ENCODE assay signal across 8 cellular contexts in the genomic region with DNA sequence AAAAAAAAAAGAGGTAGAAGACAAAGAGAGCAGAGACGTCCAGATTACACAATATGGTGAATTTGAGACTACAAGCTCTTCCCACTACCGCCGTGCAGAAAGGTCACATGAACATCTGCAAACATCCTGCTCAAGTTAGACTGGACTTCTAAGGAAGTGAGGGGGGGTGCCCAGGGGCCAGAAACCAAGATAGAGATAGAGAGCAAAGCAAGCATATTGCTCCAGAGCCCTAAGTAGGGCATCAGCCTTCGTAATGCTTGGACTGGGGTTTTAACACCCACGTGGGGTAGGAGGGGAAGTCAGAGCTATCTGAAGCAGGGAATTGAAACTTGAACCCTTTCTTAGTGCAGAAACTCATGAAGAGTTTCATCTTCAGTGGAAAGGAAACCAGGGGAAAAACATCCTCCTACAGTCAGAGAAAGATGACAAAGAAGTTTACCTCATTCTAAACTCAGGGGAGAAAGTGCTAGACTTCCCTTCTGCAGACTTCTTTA. TPM values are rescaled to one million over a fixed set of nuclear protein-coding genes. Genes with fewer than 3 reads are reported as not detected.
A peak's percentile ranks its signal among the peaks of the same experiment; 100 is the strongest.
DNase-seq lines count a peak whose midpoint lies in the region; ATAC-seq and TF ChIP-seq lines count a peak whose summit lies in the region.

No MANE protein-coding gene starts in this region.

- H3K4me1 Mint-ChIP-seq in activated T-cell treated with anti-CD3 and anti-CD28 coated beads, Interleukin-2, amount 50 U/mL, for 4 hours (ENCODE audit: low read depth), result peaks cover 12% of the 10 kb centered on the region
- H3K4me1 Mint-ChIP-seq in nephron progenitor cell (peaks cover 57% of the 10 kb centered on the region), MCF 10A (ENCODE audit: insufficient read depth, unreplicated experiment) (peaks cover 5% of the 10 kb centered on the region)

- TF ChIP-seq CTCF in nephron progenitor cell (IDR thresholded peaks at IDR 0.05), result no peak
- no peak for TF ChIP-seq CTCF in MCF 10A (IDR thresholded peaks at IDR 0.05; ENCODE audit: unreplicated experiment)

- H3K27me3 Mint-ChIP-seq in activated T-cell treated with anti-CD3 and anti-CD28 coated beads, Interleukin-2, amount 50 U/mL, for 4 hours (ENCODE audit: low read depth), result peaks cover 2% of the 10 kb centered on the region
- H3K27me3 Mint-ChIP-seq in nephron progenitor cell (ENCODE audit: low read depth, poor library complexity) (peaks cover 18% of the 10 kb centered on the region), MCF 10A (ENCODE audit: insufficient read depth, unreplicated experiment) (peaks cover 49% of the 10 kb centered on the region)

- POLR2A ChIA-PET in MCF 10A (lab: Yijun Ruan, JAX), result no interaction called here

- H3K36me3 Mint-ChIP-seq in activated T-cell treated with anti-CD3 and anti-CD28 coated beads, Interleukin-2, amount 50 U/mL, for 4 hours (ENCODE audit: insufficient read depth), result no peaks in the 10 kb centered on the region
- H3K36me3 Mint-ChIP-seq in nephron progenitor cell (ENCODE audit: low read depth) (no peaks in the 10 kb centered on the region), MCF 10A (ENCODE audit: insufficient read depth, unreplicated experiment) (no peaks in the 10 kb centered on the region)

- peak overlapping the region; percentile 8 for H3K27ac Mint-ChIP-seq in nephron progenitor cell
- no peak overlapping the region for H3K27ac Mint-ChIP-seq in MCF 10A (ENCODE audit: low read depth, unreplicated experiment)

- CTCF ChIA-PET in MCF 10A (lab: Yijun Ruan, JAX), result interaction anchor here (0.7 kb wide), 1 partner anchor 309 kb away, joined by 3 read pairs; no protein-coding TSS in a partner anchor

- BruUV-seq in MCF 10A (replicated peaks; lab: Mats Ljungman, UMichigan), result no TSS peak

- peak; percentile 66 for DNase-seq in activated effector memory CD4-positive, alpha-beta T cell treated with anti-CD3 and anti-CD28 coated beads, Interleukin-2, amount 50 U/mL, for 16 hours
- no peak for DNase-seq in activated effector memory CD4-positive, alpha-beta T cell treated with Interleukin-2 at 50 U/mL for 16 hours
- DNase-seq in activated T-cell treated with anti-CD3 and anti-CD28 coated beads, Interleukin-2, amount 50 U/mL, for 4 hours, result no peak
- DNase-seq in nephron progenitor cell (no peak), MCF 10A (ENCODE audit: unreplicated experiment) (no peak), NK-92 (lab: John Stamatoyannopoulos, UW; ENCODE audit: unreplicated experiment) (no peak), DMS79 (lab: John Stamatoyannopoulos, UW) (no peak)

- intact Hi-C loops in MCF 10A (cut with micrococcal nuclease), result no loop called here

- peak; percentile 73 for ATAC-seq in HG03108 (IDR thresholded peaks at IDR 0.05; ENCODE audit: unreplicated experiment)
- ATAC-seq in activated T-cell treated with anti-CD3 and anti-CD28 coated beads, Interleukin-2, amount 50 U/mL, for 4 hours, result peak; percentile 78 to 86

- peak overlapping the region; percentile 7 for H3K4me3 Mint-ChIP-seq in activated T-cell treated with anti-CD3 and anti-CD28 coated beads, Interleukin-2, amount 50 U/mL, for 4 hours
- H3K4me3 Mint-ChIP-seq in nephron progenitor cell (peak overlapping the region; percentile 13), MCF 10A (ENCODE audit: unreplicated experiment) (no peak overlapping the region)

- no peaks in the 10 kb centered on the region for H3K9me3 Mint-ChIP-seq in activated T-cell treated with anti-CD3 and anti-CD28 coated beads, Interleukin-2, amount 50 U/mL, for 4 hours
- H3K9me3 Mint-ChIP-seq in nephron progenitor cell, result no peaks in the 10 kb centered on the region
- no peaks in the 10 kb centered on the region for H3K9me3 Mint-ChIP-seq in MCF 10A (ENCODE audit: unreplicated experiment)

RNA-seq across cellular contexts. Expression of a gene that starts 8.7 kb away (rescaled TPM):
- total RNA-seq in activated T-cell treated with anti-CD3 and anti-CD28 coated beads, Interleukin-2, amount 50 U/mL, for 4 hours, result not detected
- total RNA-seq in MCF 10A (2022), result not detected in 2 replicates
